In genomic region chr11:80778432-80778831, GRCh38 we compare ENCODE assay signal across 25 cellular contexts.
DNase-seq lines count a peak whose midpoint lies in the region; ATAC-seq, FAIRE-seq and TF ChIP-seq lines count a peak whose summit lies in the region.
"Had no signal": no experiment of that assay in that cellular context is flagged by ENCODE, and none has a peak within 500 bp of the region (broad histone marks: within the 10 kb centered on the region; RNA-seq: fewer than 3 reads in every experiment).

No MANE protein-coding gene starts in this region.

- no peak overlapping the region for H3K4me2 ChIP-seq in endothelial cell of umbilical vein (ENCODE audit: insufficient read depth, low read length)
- H3K4me2 ChIP-seq: BLaER1 treated with 17β-estradiol and CSF1 and Interleukin-3, amounts not matched to agents 10 nM and 100 nM; KMS-11; PC-9 had no signal

- TF ChIP-seq CTCF in endothelial cell of umbilical vein (IDR thresholded peaks at IDR 0.05; ENCODE audit: extremely low read depth in 1 of 2, insufficient read depth in 1 of 2, low read depth in 1 of 2, low read length in 2 of 2) (no peak), gastroesophageal sphincter (IDR thresholded peaks at IDR 0.05) (no peak)

- TF ChIP-seq POLR2A in endothelial cell of umbilical vein (IDR thresholded peaks at IDR 0.05; ENCODE audit: low read depth, low read length): no peak
- no peak for TF ChIP-seq POLR2A in gastroesophageal sphincter (IDR thresholded peaks at IDR 0.05)

- CTCF ChIA-PET in endothelial cell of umbilical vein (lab: Charles Lee): interaction anchor here (0.8 kb wide), 1 partner anchor 13 kb away, joined by 3 read pairs; no protein-coding TSS in a partner anchor

- H3K9ac ChIP-seq in endothelial cell of umbilical vein (replicated peaks; ENCODE audit: extremely low read depth, insufficient read depth, low read length): no peak overlapping the region
- H3K9ac ChIP-seq: BLaER1 treated with 17β-estradiol and CSF1 and Interleukin-3, amounts not matched to agents 10 nM and 100 nM; KMS-11 had no signal

- peak; percentile 26 for DNase-seq in NOMO-1 treated with DMSO at 0.1 percent for 48 hours (lab: John Stamatoyannopoulos, UW; ENCODE audit: unreplicated experiment)
- DNase-seq in NOMO-1 treated with dmso at 0.1 percent for 144 hours (lab: John Stamatoyannopoulos, UW; ENCODE audit: unreplicated experiment): no peak
- DNase-seq in HTR-8/SVneo (ENCODE audit: insufficient read length, low spot score): no peak
- no peak for DNase-seq in endothelial cell of umbilical vein (ENCODE audit: low read depth, low spot score)
- no peak for DNase-seq in stimulated activated CD4-positive, alpha-beta T cell treated with anti-CD3 and anti-CD28 coated beads, Interleukin-15, amount 100 ng/mL, for 24 hours
- no peak for DNase-seq in stimulated activated naive CD8-positive, alpha-beta T cell treated with anti-CD3 and anti-CD28 coated beads, Interleukin-15, Interleukin-2, amounts not matched to agents 100 U/mL and 50 U/mL, for 24 hours
- DNase-seq: 8988T; Calu3; CD8-positive, alpha-beta T cell; NCI-H1092 treated with DMSO at 0.1 percent for 48 hours; NCI-H1436 treated with DMSO at 0.1 percent for 48 hours; NCI-H1930; NCI-H2227 treated with DMSO at 0.1 percent for 48 hours; NCI-H510A; NCI-H774; PC-9; RPMI8226; SHP77 had no signal

- no TSS peak for BruUV-seq in endothelial cell of umbilical vein (replicated peaks; lab: Mats Ljungman, UMichigan)

- TF ChIP-seq EP300 in gastroesophageal sphincter (IDR thresholded peaks at IDR 0.05): no peak

- H3K9me3 ChIP-seq in endothelial cell of umbilical vein (replicated peaks; ENCODE audit: control insufficient read depth, insufficient read depth, low read length): no peaks in the 10 kb centered on the region
- no peaks in the 10 kb centered on the region for H3K9me3 ChIP-seq in gastroesophageal sphincter

- FAIRE-seq in HTR-8/SVneo (lab: Jason Lieb, UNC) (peak; percentile 59), endothelial cell of umbilical vein (lab: Jason Lieb, UNC) (peak; percentile 4)
- FAIRE-seq: G401.6, GM19239 had no signal

- POLR2A ChIA-PET in endothelial cell of umbilical vein (lab: Charles Lee): no interaction called here

- intact Hi-C loops in endothelial cell of umbilical vein (cut with micrococcal nuclease): no loop called here

- no peaks in the 10 kb centered on the region for H3K79me2 ChIP-seq in endothelial cell of umbilical vein (ENCODE audit: control insufficient read depth, insufficient read depth, low read length)

- no peaks in the 10 kb centered on the region for H3K36me3 ChIP-seq in endothelial cell of umbilical vein (ENCODE audit: control insufficient read depth in 2 of 2, extremely low read depth in 1 of 2, insufficient read depth in 2 of 2, low read length in 2 of 2)
- H3K36me3 ChIP-seq in gastroesophageal sphincter: no peaks in the 10 kb centered on the region
- H3K36me3 ChIP-seq: BLaER1 treated with 17β-estradiol and CSF1 and Interleukin-3, amounts not matched to agents 10 nM and 100 nM had no signal

- H3K27ac ChIP-seq in endothelial cell of umbilical vein (ENCODE audit: insufficient read depth, low read depth, low read length) (no peak overlapping the region), gastroesophageal sphincter (no peak overlapping the region)
- H3K27ac ChIP-seq: BLaER1 treated with 17β-estradiol and CSF1 and Interleukin-3, amounts not matched to agents 10 nM and 100 nM; HL-60; KMS-11; PC-9 had no signal

- H3K4me3 ChIP-seq in endothelial cell of umbilical vein (replicated peaks in 1 of 3; ENCODE audit: insufficient read depth in 1 of 3, low read depth in 1 of 3, low read length in 3 of 3) (no peak overlapping the region), gastroesophageal sphincter (no peak overlapping the region)
- H3K4me3 ChIP-seq: BLaER1 treated with 17β-estradiol and CSF1 and Interleukin-3, amounts not matched to agents 10 nM and 100 nM; PC-9 had no signal

- no peak overlapping the region for H2AFZ ChIP-seq in endothelial cell of umbilical vein (ENCODE audit: low read depth, low read length)
- H2AFZ ChIP-seq: PC-9 had no signal

- dilution Hi-C loops in endothelial cell of umbilical vein (cut with MboI; ENCODE audit: extremely low pct_ligation_motif_present, low sequenced_read_pairs): no loop called here

- H3K27me3 ChIP-seq in endothelial cell of umbilical vein (ENCODE audit: control insufficient read depth in 2 of 2, insufficient read depth in 2 of 2, low read length in 2 of 2) (no peaks in the 10 kb centered on the region), gastroesophageal sphincter (no peaks in the 10 kb centered on the region)
- H3K27me3 ChIP-seq: BLaER1 treated with 17β-estradiol and CSF1 and Interleukin-3, amounts not matched to agents 10 nM and 100 nM had no signal

- WGBS in gastroesophageal sphincter (ENCODE audit: low coverage in 1 of 2), 2 donors: 76% methylated on average over 3 of the region's 3 CpGs; no CpG with 5 or more reads in 1 of the 2 donors

- ATAC-seq in gastroesophageal sphincter: no peak
- ATAC-seq in esophagus mucosa: no peak
- no peak for ATAC-seq in stimulated activated naive CD8-positive, alpha-beta T cell treated with anti-CD3 and anti-CD28 coated beads, Interleukin-15, Interleukin-2, amounts not matched to agents 100 U/mL and 50 U/mL, for 24 hours
- ATAC-seq: CD8-positive, alpha-beta T cell had no signal

- H4K20me1 ChIP-seq in endothelial cell of umbilical vein (replicated peaks; ENCODE audit: control insufficient read depth, extremely low read depth, insufficient read depth, low read length): no peaks in the 10 kb centered on the region
- H4K20me1 ChIP-seq: BLaER1 treated with 17β-estradiol and CSF1 and Interleukin-3, amounts not matched to agents 10 nM and 100 nM had no signal

- H3K4me1 ChIP-seq in endothelial cell of umbilical vein (ENCODE audit: control insufficient read depth, extremely low read depth, insufficient read depth, low read length): peaks cover 2% of the 10 kb centered on the region
- no peaks in the 10 kb centered on the region for H3K4me1 ChIP-seq in gastroesophageal sphincter
- H3K4me1 ChIP-seq: BLaER1 treated with 17β-estradiol and CSF1 and Interleukin-3, amounts not matched to agents 10 nM and 100 nM had no signal

- H3K9me1 ChIP-seq in endothelial cell of umbilical vein (replicated peaks; ENCODE audit: control insufficient read depth, extremely low read depth, insufficient read depth, low read length): no peaks in the 10 kb centered on the region

TF ChIP-seq in endothelial cell of umbilical vein, 7 proteins besides CTCF, POLR2A, EP300 and RAD21:
- TF ChIP-seq POLR2AphosphoS5 (IDR thresholded peaks at IDR 0.05; ENCODE audit: insufficient read depth, low read depth, low read length) (no peak), GATA2 (IDR thresholded peaks at IDR 0.05; ENCODE audit: insufficient read depth, insufficient read length, low read depth, low read length) (no peak)
- TF ChIP-seq, protein P1, sequence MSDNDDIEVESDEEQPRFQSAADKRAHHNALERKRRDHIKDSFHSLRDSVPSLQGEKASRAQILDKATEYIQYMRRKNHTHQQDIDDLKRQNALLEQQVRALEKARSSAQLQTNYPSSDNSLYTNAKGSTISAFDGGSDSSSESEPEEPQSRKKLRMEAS (IDR thresholded peaks at IDR 0.05; ENCODE audit: insufficient read depth, insufficient read length): no peak
